In the genomic region with DNA sequence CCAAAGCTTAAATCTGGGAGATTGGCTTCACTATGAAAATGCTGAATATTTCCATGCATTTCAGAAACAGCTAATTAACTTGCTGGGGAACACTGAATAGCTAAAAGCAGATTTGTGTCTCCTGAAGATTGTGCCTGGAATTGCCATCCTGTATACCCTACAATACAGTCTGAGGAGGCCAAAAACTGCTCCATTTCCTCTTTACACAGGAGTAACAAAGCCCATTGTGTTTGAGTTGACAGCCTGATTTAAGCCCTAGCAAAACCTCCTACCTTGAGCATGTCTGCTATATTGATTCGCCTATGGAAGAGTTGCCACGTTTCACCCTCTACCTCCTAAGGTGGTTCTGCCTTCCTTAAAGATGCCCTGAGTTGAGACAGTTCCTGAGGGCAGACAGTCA, we compare ENCODE assay signal across 9 cellular contexts. TPM values are rescaled to one million over a fixed set of nuclear protein-coding genes. Genes with fewer than 3 reads are reported as not detected.
A peak's percentile ranks its signal among the peaks of the same experiment; 100 is the strongest.
DNase-seq lines count a peak whose midpoint lies in the region; ATAC-seq lines count a peak whose summit lies in the region.
"Had no signal": no experiment of that assay in that cellular context is flagged by ENCODE, and none has a peak within 500 bp of the region (broad histone marks: within the 10 kb centered on the region; RNA-seq: fewer than 3 reads in every experiment).

No MANE protein-coding gene starts in this region.

- intact Hi-C loops in posterior cingulate gyrus (cut with DNase I), result loop anchor here (5.0 kb wide), 2 partner anchors 43 to 97 kb away; partner anchors contain the start of genes P3R3URF and TSPAN1

- POLR2A ChIA-PET in naive thymus-derived CD8-positive, alpha-beta T cell (lab: Charles Lee), result interaction anchor here (0.7 kb wide), 1 partner anchor 79 kb away, joined by 4 read pairs; no protein-coding TSS in a partner anchor

- no peaks in the 10 kb centered on the region for H3K36me3 ChIP-seq in CD4-positive, CD25-positive, alpha-beta regulatory T cell (ENCODE audit: control insufficient read depth, insufficient read depth, low read length)
- no peaks in the 10 kb centered on the region for H3K36me3 ChIP-seq in HUES64 (ENCODE audit: insufficient read depth, low read length)

- H3K36me3 Mint-ChIP-seq in CD4-positive, CD25-positive, alpha-beta regulatory T cell, result no peaks in the 10 kb centered on the region
- no peaks in the 10 kb centered on the region for H3K36me3 Mint-ChIP-seq in activated naive CD8-positive, alpha-beta T cell treated with anti-CD3 and anti-CD28 coated beads for 36 hours
- no peaks in the 10 kb centered on the region for H3K36me3 Mint-ChIP-seq in naive thymus-derived CD8-positive, alpha-beta T cell

- peaks cover 22% of the 10 kb centered on the region for H3K4me1 ChIP-seq in CD4-positive, CD25-positive, alpha-beta regulatory T cell (ENCODE audit: control insufficient read depth, insufficient read depth, low read length, poor library complexity, severe bottlenecking)
- H3K4me1 ChIP-seq in HUES64 (ENCODE audit: insufficient read depth, low read length), result peaks cover 16% of the 10 kb centered on the region

- no peak overlapping the region for H3K27ac ChIP-seq in CD4-positive, CD25-positive, alpha-beta regulatory T cell (ENCODE audit: insufficient read depth, low read length, poor library complexity, severe bottlenecking)
- H3K27ac ChIP-seq in HUES64 (ENCODE audit: low read depth, low read length), result no peak overlapping the region

- DNase-seq in CD4-positive, CD25-positive, alpha-beta regulatory T cell, result no peak
- no peak for DNase-seq in activated naive CD8-positive, alpha-beta T cell treated with anti-CD3 and anti-CD28 coated beads for 36 hours
- DNase-seq in naive thymus-derived CD8-positive, alpha-beta T cell, result no peak
- DNase-seq in posterior cingulate gyrus, result no peak
- DNase-seq in effector CD4-positive, alpha-beta T cell, result no peak
- DNase-seq in activated CD8-positive, alpha-beta memory T cell treated with anti-CD3 and anti-CD28 coated beads, Interleukin-2, amount 50 U/mL, for 4 hours, result no peak

- peak overlapping the region; percentile 84; the same call in 1 of the 2 replicates for H3K9ac ChIP-seq in HUES64 (ENCODE audit: low read depth, low read length)

- no peak for ATAC-seq in CD4-positive, CD25-positive, alpha-beta regulatory T cell (ENCODE audit: low read depth in 2 of 2)
- no peak for ATAC-seq in naive thymus-derived CD8-positive, alpha-beta T cell
- ATAC-seq in GM18511 (IDR thresholded peaks at IDR 0.05; ENCODE audit: unreplicated experiment), result no peak

- peak overlapping the region in 1 of 3 donors; percentile 86 for H3K27ac Mint-ChIP-seq in CD4-positive, CD25-positive, alpha-beta regulatory T cell
- no peak overlapping the region for H3K27ac Mint-ChIP-seq in activated naive CD8-positive, alpha-beta T cell treated with anti-CD3 and anti-CD28 coated beads for 36 hours
- no peak overlapping the region for H3K27ac Mint-ChIP-seq in naive thymus-derived CD8-positive, alpha-beta T cell

- peaks cover 0 to 36% (median 17%) of the 10 kb centered on the region in 4 donors for H3K4me1 Mint-ChIP-seq in CD4-positive, CD25-positive, alpha-beta regulatory T cell
- H3K4me1 Mint-ChIP-seq in activated naive CD8-positive, alpha-beta T cell treated with anti-CD3 and anti-CD28 coated beads for 36 hours, result peaks cover 30% of the 10 kb centered on the region
- peaks cover 14 to 33% (median 27%) of the 10 kb centered on the region in 4 donors for H3K4me1 Mint-ChIP-seq in naive thymus-derived CD8-positive, alpha-beta T cell

- peaks cover 0 to 4% (median 0%) of the 10 kb centered on the region in 7 donors for H3K9me3 Mint-ChIP-seq in CD4-positive, CD25-positive, alpha-beta regulatory T cell
- no peaks in the 10 kb centered on the region for H3K9me3 Mint-ChIP-seq in activated naive CD8-positive, alpha-beta T cell treated with anti-CD3 and anti-CD28 coated beads for 36 hours
- no peaks in the 10 kb centered on the region for H3K9me3 Mint-ChIP-seq in naive thymus-derived CD8-positive, alpha-beta T cell

- H3K9me3 ChIP-seq in CD4-positive, CD25-positive, alpha-beta regulatory T cell (ENCODE audit: control insufficient read depth in 2 of 2, low read length in 2 of 2), result no peaks in the 10 kb centered on the region
- no peaks in the 10 kb centered on the region for H3K9me3 ChIP-seq in HUES64 (ENCODE audit: insufficient read depth, low read depth, low read length)

- H3K4me3 Mint-ChIP-seq in CD4-positive, CD25-positive, alpha-beta regulatory T cell, result peak overlapping the region; percentile 93 to 99 (median 96)
- H3K4me3 Mint-ChIP-seq in activated naive CD8-positive, alpha-beta T cell treated with anti-CD3 and anti-CD28 coated beads for 36 hours, result peak overlapping the region; percentile 39
- H3K4me3 Mint-ChIP-seq in naive thymus-derived CD8-positive, alpha-beta T cell, result peak overlapping the region; percentile 91 to 100 (median 96)

- peaks cover 41% of the 10 kb centered on the region for H3K27me3 Mint-ChIP-seq in CD4-positive, CD25-positive, alpha-beta regulatory T cell
- peaks cover 90% of the 10 kb centered on the region for H3K27me3 Mint-ChIP-seq in activated naive CD8-positive, alpha-beta T cell treated with anti-CD3 and anti-CD28 coated beads for 36 hours
- peaks cover 26 to 81% (median 36%) of the 10 kb centered on the region in 5 donors for H3K27me3 Mint-ChIP-seq in naive thymus-derived CD8-positive, alpha-beta T cell

- H3K4me3 ChIP-seq in CD4-positive, CD25-positive, alpha-beta regulatory T cell (ENCODE audit: low read depth, low read length), result peak overlapping the region; percentile 72
- H3K4me3 ChIP-seq in HUES64 (ENCODE audit: low read length), result peak overlapping the region; percentile 68

- H3K27me3 ChIP-seq in CD4-positive, CD25-positive, alpha-beta regulatory T cell (ENCODE audit: control insufficient read depth, insufficient read depth, low read length), result peaks cover 20% of the 10 kb centered on the region
- H3K27me3 ChIP-seq in HUES64 (ENCODE audit: insufficient read depth, low read length), result peaks cover 13% of the 10 kb centered on the region

- WGBS in HUES64, result 60% methylated on average over 2 of the region's 2 CpGs

RNA-seq across cellular contexts. Expression of gene PIK3R3, which starts 1.5 kb away (rescaled TPM):
- 4.9 TPM for total RNA-seq in CD4-positive, CD25-positive, alpha-beta regulatory T cell
- 1 to 10 TPM; 3.2 to 7.7 (median 5.0) TPM for polyA plus RNA-seq in CD4-positive, CD25-positive, alpha-beta regulatory T cell
- polyA plus RNA-seq in HUES64 (2013, experiment 1 of 2), result 12.1 TPM
- 14.5 TPM for polyA plus RNA-seq in HUES64 (2013, experiment 2 of 2)
- 1 to 10 TPM; 1.1 to 1.8 TPM for total RNA-seq in activated naive CD8-positive, alpha-beta T cell treated with anti-CD3 and anti-CD28 coated beads for 36 hours
- under 1 TPM; 0.41 to 0.52 TPM for total RNA-seq in naive thymus-derived CD8-positive, alpha-beta T cell
- 1 to 10 TPM in 1 of 3 donors, under 1 TPM in 2; 0.82 to 1.4 (median 0.98) TPM for polyA plus RNA-seq in naive thymus-derived CD8-positive, alpha-beta T cell

RNA-seq across cellular contexts. Expression of gene TSPAN1, which starts 40.9 kb away (rescaled TPM):
- not detected for total RNA-seq in CD4-positive, CD25-positive, alpha-beta regulatory T cell
- polyA plus RNA-seq in CD4-positive, CD25-positive, alpha-beta regulatory T cell, result not detected
- not detected for polyA plus RNA-seq in HUES64 (2013, experiment 1 of 2)
- not detected for polyA plus RNA-seq in HUES64 (2013, experiment 2 of 2)
- under 1 TPM in 1 of 2 experiments, not detected in 1; 0.28 TPM for total RNA-seq in activated naive CD8-positive, alpha-beta T cell treated with anti-CD3 and anti-CD28 coated beads for 36 hours
- not detected for total RNA-seq in naive thymus-derived CD8-positive, alpha-beta T cell
- polyA plus RNA-seq in naive thymus-derived CD8-positive, alpha-beta T cell, result not detected

RNA-seq across cellular contexts. Expression of gene P3R3URF, which starts 42.3 kb away (rescaled TPM):
- not detected for total RNA-seq in CD4-positive, CD25-positive, alpha-beta regulatory T cell
- not detected for polyA plus RNA-seq in CD4-positive, CD25-positive, alpha-beta regulatory T cell
- not detected for polyA plus RNA-seq in HUES64 (2013, experiment 1 of 2)
- polyA plus RNA-seq in HUES64 (2013, experiment 2 of 2), result not detected
- total RNA-seq in activated naive CD8-positive, alpha-beta T cell treated with anti-CD3 and anti-CD28 coated beads for 36 hours, result not detected
- not detected for total RNA-seq in naive thymus-derived CD8-positive, alpha-beta T cell
- polyA plus RNA-seq in naive thymus-derived CD8-positive, alpha-beta T cell, result not detected
- total RNA-seq: NCI-H460 had no signal

Comparison
In these comparisons a context has a peak if more than half of its experiments do, and no peak if none do; other contexts are left out.
1. H3K4me3 Mint-ChIP-seq: peak in every context shown above with its lines; median percentile 96 in CD4-positive, CD25-positive, alpha-beta regulatory T cell; 96 in naive thymus-derived CD8-positive, alpha-beta T cell; 39 in activated naive CD8-positive, alpha-beta T cell treated with anti-CD3 and anti-CD28 coated beads for 36 hours.